ENCODE assay signal across 1 cellular context in genomic region chr19:58386166-58386575, GRCh38.
TF ChIP-seq lines count a peak whose summit lies in the region.

No MANE protein-coding gene starts in this region.

TF ChIP-seq in H1, 55 proteins besides CTCF, POLR2A, EP300 and RAD21:
- TF ChIP-seq BRCA1 (IDR thresholded peaks at IDR 0.05; ENCODE audit: low read depth, low read length), result no peak
- no peak; the same call in 1 of the 2 replicates for TF ChIP-seq POLR2AphosphoS5 (IDR thresholded peaks at IDR 0.05; ENCODE audit: low read depth, low read length)
- no peak for TF ChIP-seq BCL11A (IDR thresholded peaks at IDR 0.05; ENCODE audit: low read depth in 2 of 2, low read length in 2 of 2)
- no peak for TF ChIP-seq HDAC2 (IDR thresholded peaks at IDR 0.05; ENCODE audit: borderline replicate concordance in 1 of 2, low read depth in 2 of 2, low read length in 2 of 2)
- no peak for TF ChIP-seq TAF1 (IDR thresholded peaks at IDR 0.05; ENCODE audit: low read depth, low read length)
- TF ChIP-seq JUND (IDR thresholded peaks at IDR 0.05; ENCODE audit: low read length), result no peak
- TF ChIP-seq KDM5A (IDR thresholded peaks at IDR 0.05; ENCODE audit: low read length), result no peak
- TF ChIP-seq GABPA (IDR thresholded peaks at IDR 0.05; ENCODE audit: borderline replicate concordance, insufficient read depth, low read length), result no peak
- no peak for TF ChIP-seq USF2 (IDR thresholded peaks at IDR 0.05; ENCODE audit: low read length)
- no peak for TF ChIP-seq HDAC6 (IDR thresholded peaks at IDR 0.05; ENCODE audit: low read depth, low read length)
- no peak for TF ChIP-seq CEBPB (IDR thresholded peaks at IDR 0.05; ENCODE audit: low read depth, low read length)
- no peak for TF ChIP-seq SP4 (IDR thresholded peaks at IDR 0.05; ENCODE audit: low read length)
- TF ChIP-seq CBX5 (IDR thresholded peaks at IDR 0.05; ENCODE audit: low read depth, low read length), result no peak
- TF ChIP-seq SIX5 (IDR thresholded peaks at IDR 0.05; ENCODE audit: low read depth, low read length), result no peak
- TF ChIP-seq NANOG (IDR thresholded peaks at IDR 0.05; ENCODE audit: insufficient read depth, low read depth, low read length, poor library complexity, severe bottlenecking), result no peak
- TF ChIP-seq RFX5 (IDR thresholded peaks at IDR 0.05; ENCODE audit: borderline replicate concordance, low read depth, low read length), result no peak
